1 cellular context compared by ENCODE assay signal in the genomic region with DNA sequence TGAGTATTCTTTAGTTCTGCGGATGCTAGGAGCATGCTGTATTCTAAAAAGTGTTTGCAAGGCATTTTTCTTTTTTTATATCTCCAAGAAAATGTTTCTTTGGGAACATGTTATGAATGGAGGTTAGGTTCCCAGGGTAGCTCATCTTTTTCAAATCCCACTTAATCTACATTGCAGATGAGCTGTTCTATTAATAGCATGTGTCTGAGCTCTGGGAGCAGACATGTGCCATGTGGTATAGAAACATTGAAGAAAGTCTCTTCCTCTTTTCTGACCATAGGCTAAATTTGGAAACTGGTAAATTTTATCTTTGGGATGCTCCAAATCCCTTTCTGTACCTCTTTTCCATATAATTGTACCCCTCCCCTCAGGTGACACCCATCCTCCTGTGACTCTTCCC.
TF ChIP-seq lines count a peak whose summit lies in the region.

No MANE protein-coding gene starts in this region.

TF ChIP-seq in HepG2, 621 proteins besides CTCF, POLR2A, EP300 and RAD21 (continued from another document):
- TF ChIP-seq, protein P1, sequence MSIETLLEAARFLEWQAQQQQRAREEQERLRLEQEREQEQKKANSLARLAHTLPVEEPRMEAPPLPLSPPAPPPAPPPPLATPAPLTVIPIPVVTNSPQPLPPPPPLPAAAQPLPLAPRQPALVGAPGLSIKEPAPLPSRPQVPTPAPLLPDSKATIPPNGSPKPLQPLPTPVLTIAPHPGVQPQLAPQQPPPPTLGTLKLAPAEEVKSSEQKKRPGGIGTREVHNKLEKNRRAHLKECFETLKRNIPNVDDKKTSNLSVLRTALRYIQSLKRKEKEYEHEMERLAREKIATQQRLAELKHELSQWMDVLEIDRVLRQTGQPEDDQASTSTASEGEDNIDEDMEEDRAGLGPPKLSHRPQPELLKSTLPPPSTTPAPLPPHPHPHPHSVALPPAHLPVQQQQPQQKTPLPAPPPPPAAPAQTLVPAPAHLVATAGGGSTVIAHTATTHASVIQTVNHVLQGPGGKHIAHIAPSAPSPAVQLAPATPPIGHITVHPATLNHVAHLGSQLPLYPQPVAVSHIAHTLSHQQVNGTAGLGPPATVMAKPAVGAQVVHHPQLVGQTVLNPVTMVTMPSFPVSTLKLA (IDR thresholded peaks at IDR 0.05), result peak; percentile 23; the same call in 1 of the 2 replicates
TF ChIP-seq in HepG2: peak in this region for 1.
